ENCODE assay signal across 16 cellular contexts in the genomic region with DNA sequence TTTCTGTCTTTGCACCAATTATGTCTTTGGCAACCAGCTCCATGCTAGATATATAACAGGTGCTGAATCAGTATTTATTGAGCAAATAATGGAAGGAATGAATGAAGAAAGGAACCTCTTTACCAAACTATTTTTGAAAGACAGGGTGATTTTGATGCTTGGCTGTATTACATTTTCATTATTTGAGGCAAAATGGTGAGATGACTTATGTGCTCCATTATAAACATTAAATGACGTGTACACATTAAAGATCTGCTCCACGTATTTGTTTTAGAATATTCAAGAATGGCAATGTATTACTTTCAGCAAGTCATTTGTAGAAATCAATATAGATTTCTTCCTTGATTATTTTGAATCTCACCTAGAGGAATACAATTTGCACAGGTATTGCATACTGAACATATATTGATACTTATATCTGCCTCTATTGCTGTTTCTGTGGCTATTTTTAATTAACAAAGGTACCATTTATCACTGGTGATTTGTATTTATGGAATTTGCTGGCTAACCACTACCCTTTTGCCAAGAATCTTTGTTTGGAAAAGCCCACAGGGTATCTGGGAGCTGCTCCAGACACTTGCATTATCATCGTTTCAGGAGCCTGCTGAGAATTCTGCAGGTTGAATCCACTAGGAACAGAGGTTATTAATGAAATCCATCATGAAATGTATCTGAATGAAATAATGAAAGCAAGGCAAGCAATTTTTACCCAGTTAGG.
DNase-seq lines count a peak whose midpoint lies in the region; TF ChIP-seq lines count a peak whose summit lies in the region.
"Had no signal": no experiment of that assay in that cellular context is flagged by ENCODE, and none has a peak within 500 bp of the region (broad histone marks: within the 10 kb centered on the region; RNA-seq: fewer than 3 reads in every experiment).

No MANE protein-coding gene starts in this region.

- no peak for TF ChIP-seq POLR2A in testis (IDR thresholded peaks at IDR 0.05)

- H3K9ac ChIP-seq in adipocyte (ENCODE audit: low read length): no peak overlapping the region

- H3K9me3 ChIP-seq in left ventricle myocardium inferior (replicated peaks) (no peaks in the 10 kb centered on the region), adipocyte (ENCODE audit: control insufficient read depth, low read length) (no peaks in the 10 kb centered on the region), testis (no peaks in the 10 kb centered on the region)
- H3K9me3 ChIP-seq: thyroid gland had no signal

- DNase-seq in left ventricle myocardium inferior (no peak), cardiac septum (ENCODE audit: low spot score) (no peak), adipocyte (ENCODE audit: low read depth) (peak; percentile 25), foreskin melanocyte (peak; percentile 73), NCI-H2107 treated with DMSO at 0.1 percent for 48 hours (lab: John Stamatoyannopoulos, UW; ENCODE audit: unreplicated experiment) (no peak), testis (no peak), NCI-H187 treated with DMSO at 0.1 percent for 48 hours (lab: John Stamatoyannopoulos, UW) (no peak)
- no peak for DNase-seq in activated CD4-positive, alpha-beta T cell treated with anti-CD3 and anti-CD28 coated beads for 48 hours
- DNase-seq: ACHN; activated CD8-positive, alpha-beta T cell treated with anti-CD3 and anti-CD28 coated beads for 36 hours; activated effector memory CD4-positive, alpha-beta T cell treated with anti-CD3 and anti-CD28 coated beads, Interleukin-2, amount 50 U/mL, for 16 hours; central memory CD4-positive, alpha-beta T cell; RPMI8226; stimulated activated CD4-positive, alpha-beta T cell treated with anti-CD3 and anti-CD28 coated beads, Interleukin-15, amount 100 ng/mL, for 24 hours; thyroid gland had no signal

- no peak for TF ChIP-seq CTCF in left ventricle myocardium inferior (IDR thresholded peaks at IDR 0.05; ENCODE audit: borderline replicate concordance)
- TF ChIP-seq CTCF in testis (IDR thresholded peaks at IDR 0.05): no peak

- H3K27ac ChIP-seq in left ventricle myocardium inferior (replicated peaks): peak overlapping the region; percentile 34
- no peak overlapping the region for H3K27ac ChIP-seq in testis

- H3K4me3 ChIP-seq in left ventricle myocardium inferior (no peak overlapping the region), adipocyte (ENCODE audit: low read length) (no peak overlapping the region), testis (no peak overlapping the region)
- H3K4me3 ChIP-seq: GM12878, thyroid gland had no signal

- H3K4me1 ChIP-seq in left ventricle myocardium inferior (peaks cover 57% of the 10 kb centered on the region), adipocyte (ENCODE audit: control insufficient read depth, insufficient read depth, low read length) (peaks cover 42% of the 10 kb centered on the region), testis (no peaks in the 10 kb centered on the region)

- intact Hi-C loops in left ventricle myocardium inferior (cut with micrococcal nuclease) (no loop called here), cardiac septum (cut with DNase I) (no loop called here), testis (cut with DNase I; ENCODE audit: low total_unique reads) (no loop called here)

- H3K27me3 ChIP-seq in left ventricle myocardium inferior (ENCODE audit: low read depth) (no peaks in the 10 kb centered on the region), adipocyte (replicated peaks; ENCODE audit: control insufficient read depth, insufficient read depth, low read length) (no peaks in the 10 kb centered on the region), testis (no peaks in the 10 kb centered on the region)
- H3K27me3 ChIP-seq: thyroid gland had no signal

- no peaks in the 10 kb centered on the region for H3K36me3 ChIP-seq in left ventricle myocardium inferior
- H3K36me3 ChIP-seq in adipocyte (ENCODE audit: control insufficient read depth, insufficient read depth, low read length, severe bottlenecking): peaks cover 21% of the 10 kb centered on the region
- no peaks in the 10 kb centered on the region for H3K36me3 ChIP-seq in testis (ENCODE audit: low read depth, missing control alignments)
- H3K36me3 ChIP-seq: thyroid gland had no signal

- 78 to 80% methylated on average over 3 of the region's 3 CpGs for WGBS in testis, 2 donors

Comparison
In these comparisons a context has a peak if more than half of its experiments do, and no peak if none do; other contexts are left out.
1. DNase-seq: peak in adipocyte (single experiment) and foreskin melanocyte (single experiment); none in left ventricle myocardium inferior (single experiment), cardiac septum (single experiment), NCI-H2107 treated with DMSO at 0.1 percent for 48 hours (single experiment), activated CD4-positive, alpha-beta T cell treated with anti-CD3 and anti-CD28 coated beads for 48 hours (single experiment), testis (single experiment) and NCI-H187 treated with DMSO at 0.1 percent for 48 hours (single experiment).